In genomic region chr20:47568019-47568418, GRCh38 we compare ENCODE assay signal across 9 cellular contexts.
DNase-seq lines count a peak whose midpoint lies in the region; ATAC-seq and TF ChIP-seq lines count a peak whose summit lies in the region.
"Had no signal": no experiment of that assay in that cellular context is flagged by ENCODE, and none has a peak within 500 bp of the region (broad histone marks: within the 10 kb centered on the region; RNA-seq: fewer than 3 reads in every experiment).

No MANE protein-coding gene starts in this region.

- no peak for TF ChIP-seq CTCF in AG09319 (IDR thresholded peaks at IDR 0.05; ENCODE audit: low read depth, low read length)
- no peak for TF ChIP-seq CTCF in liver (IDR thresholded peaks at IDR 0.05; ENCODE audit: low read depth, low read length, missing input control)

- no peaks in the 10 kb centered on the region for H3K27me3 ChIP-seq in liver (ENCODE audit: control insufficient read depth in 4 of 4, insufficient read depth in 4 of 4, low read length in 3 of 4)

- peaks cover 0 to 4% (median 0%) of the 10 kb centered on the region in 4 donors for H3K36me3 ChIP-seq in liver (ENCODE audit: control insufficient read depth in 4 of 4, insufficient read depth in 3 of 4, low read depth in 1 of 4, low read length in 3 of 4)

- 16% methylated on average over 2 of the region's 2 CpGs for WGBS in liver

- peaks cover 3 to 12% (median 8%) of the 10 kb centered on the region in 4 donors for H3K4me1 ChIP-seq in liver (ENCODE audit: control insufficient read depth in 4 of 4, insufficient read depth in 4 of 4, low read length in 3 of 4)

- TF ChIP-seq RAD21 in liver (IDR thresholded peaks at IDR 0.05) = no peak

- ATAC-seq in HG02571 (IDR thresholded peaks at IDR 0.05; ENCODE audit: unreplicated experiment) = no peak
- ATAC-seq in GM21717 (IDR thresholded peaks at IDR 0.05; ENCODE audit: unreplicated experiment) = no peak
- no peak for ATAC-seq in HG03457 (IDR thresholded peaks at IDR 0.05; ENCODE audit: unreplicated experiment)

- peak; percentile 62 for DNase-seq in AG09319 (ENCODE audit: extremely low read depth, low read depth)
- peak; percentile 16 for DNase-seq in HuH-7 (ENCODE audit: low spot score)
- DNase-seq in amniotic stem cell (lab: John Stamatoyannopoulos, UW) = peak; percentile 46
- DNase-seq in middle frontal gyrus (ENCODE audit: extremely low spot score, low spot score) = no peak
- DNase-seq: activated CD4-positive, alpha-beta T cell treated with anti-CD3 and anti-CD28 coated beads, Interleukin-2, amount 50 U/mL, for 48 hours had no signal

- H3K9me3 ChIP-seq in liver (ENCODE audit: control insufficient read depth in 4 of 4, low read length in 3 of 4) = peaks cover 0 to 2% (median 0%) of the 10 kb centered on the region in 4 donors

- peak overlapping the region in 1 of 2 donors; percentile 28 for H3K27ac ChIP-seq in liver (ENCODE audit: low read depth in 1 of 2, low read length in 2 of 2)

- no peak overlapping the region for H3K9ac ChIP-seq in liver (ENCODE audit: low read depth in 1 of 2, low read length in 2 of 2)

- H3K4me3 ChIP-seq in liver (ENCODE audit: low read depth in 1 of 3, low read length in 3 of 3) = no peak overlapping the region

TF ChIP-seq in liver, 16 proteins besides CTCF, POLR2A, EP300 and RAD21:
- TF ChIP-seq HNF4G (IDR thresholded peaks at IDR 0.05) (no peak), RXRA (IDR thresholded peaks at IDR 0.05) (peak in 1 of 2 donors; percentile 17), JUND (IDR thresholded peaks at IDR 0.05) (peak; percentile 34 to 63), REST (IDR thresholded peaks at IDR 0.05) (no peak), TAF1 (conservative IDR thresholded peaks at IDR 0.05) (no peak)
TF ChIP-seq in liver: peak in this region for 2.
